Comparison of ENCODE assay signal across 1 cellular context in genomic region chr9:72362680-72363139, GRCh38.
A peak's percentile ranks its signal among the peaks of the same experiment; 100 is the strongest.
TF ChIP-seq lines count a peak whose summit lies in the region.

No MANE protein-coding gene starts in this region.

TF ChIP-seq in GM12878, 131 proteins besides CTCF, POLR2A, EP300 and RAD21 (continued from another document and continues in another):
- no peak for TF ChIP-seq REST (IDR thresholded peaks at IDR 0.05; ENCODE audit: low read depth, low read length)
- no peak for TF ChIP-seq CREB1 (IDR thresholded peaks at IDR 0.05; ENCODE audit: low read depth)
- TF ChIP-seq DPF2 (IDR thresholded peaks at IDR 0.05): no peak
- TF ChIP-seq SUPT20H (IDR thresholded peaks at IDR 0.05; ENCODE audit: borderline replicate concordance, control insufficient read depth, low read depth, low read length): no peak
- no peak for TF ChIP-seq RB1 (IDR thresholded peaks at IDR 0.05; ENCODE audit: borderline replicate concordance)
- TF ChIP-seq EGR1 (IDR thresholded peaks at IDR 0.05; ENCODE audit: borderline replicate concordance in 1 of 2, low read depth in 2 of 2, low read length in 2 of 2): no peak
- TF ChIP-seq HCFC1 (IDR thresholded peaks at IDR 0.05; ENCODE audit: low read length): no peak
- no peak for TF ChIP-seq ETV6 (conservative IDR thresholded peaks at IDR 0.05 in 1 of 2, IDR thresholded peaks at IDR 0.05 in 1 of 2; ENCODE audit: borderline replicate concordance in 1 of 2, low read depth in 1 of 2)
- TF ChIP-seq SIX5 (IDR thresholded peaks at IDR 0.05; ENCODE audit: low read depth, low read length, severe bottlenecking): no peak
- no peak for TF ChIP-seq PML (IDR thresholded peaks at IDR 0.05; ENCODE audit: low read length)
- TF ChIP-seq POLR2AphosphoS2 (IDR thresholded peaks at IDR 0.05; ENCODE audit: low read depth, low read length): no peak; the same call in 1 of the 2 replicates
- TF ChIP-seq SMC3 (IDR thresholded peaks at IDR 0.05; ENCODE audit: borderline replicate concordance, low read length): no peak
- TF ChIP-seq ZNF274 (IDR thresholded peaks at IDR 0.05; ENCODE audit: insufficient read depth, insufficient read length): no peak
- TF ChIP-seq BCLAF1 (IDR thresholded peaks at IDR 0.05): no peak
- TF ChIP-seq NR2C1 (IDR thresholded peaks at IDR 0.05): no peak
- TF ChIP-seq RBBP5 (conservative IDR thresholded peaks at IDR 0.05): no peak
- TF ChIP-seq IRF4 (IDR thresholded peaks at IDR 0.05; ENCODE audit: low read depth, low read length): no peak
- no peak; the same call in 1 of the 2 replicates for TF ChIP-seq RUNX3 (IDR thresholded peaks at IDR 0.05; ENCODE audit: low read length)
- no peak for TF ChIP-seq BMI1 (IDR thresholded peaks at IDR 0.05; ENCODE audit: borderline replicate concordance)
- no peak for TF ChIP-seq CBX5 (IDR thresholded peaks at IDR 0.05; ENCODE audit: low read depth)
- no peak; the same call in 1 of the 2 replicates for TF ChIP-seq ZNF687 (IDR thresholded peaks at IDR 0.05)
- TF ChIP-seq NFYA (IDR thresholded peaks at IDR 0.05; ENCODE audit: borderline replicate concordance, low read depth, low read length): no peak
- TF ChIP-seq SRF (IDR thresholded peaks at IDR 0.05; ENCODE audit: low read depth in 2 of 2, low read length in 2 of 2): no peak
- no peak for TF ChIP-seq CHD4 (IDR thresholded peaks at IDR 0.05)
- peak; percentile 33 for TF ChIP-seq USF1 (IDR thresholded peaks at IDR 0.05; ENCODE audit: borderline replicate concordance, extremely low read length, insufficient read depth, low read depth, low read length)
- no peak for TF ChIP-seq ZSCAN29 (IDR thresholded peaks at IDR 0.05)
- no peak for TF ChIP-seq CBFB (IDR thresholded peaks at IDR 0.05; ENCODE audit: low read depth)
- TF ChIP-seq TCF12 (IDR thresholded peaks at IDR 0.05; ENCODE audit: low read depth, low read length): no peak
- TF ChIP-seq TBL1XR1 (IDR thresholded peaks at IDR 0.05; ENCODE audit: low read depth, low read length): no peak
- TF ChIP-seq FOXK2 (IDR thresholded peaks at IDR 0.05): no peak
- TF ChIP-seq NKRF (conservative IDR thresholded peaks at IDR 0.05): peak; percentile 66
- TF ChIP-seq STAT1 (conservative IDR thresholded peaks at IDR 0.05): no peak
- TF ChIP-seq CEBPB (IDR thresholded peaks at IDR 0.05; ENCODE audit: borderline replicate concordance in 1 of 2, low read depth in 2 of 2, low read length in 2 of 2): no peak
- no peak for TF ChIP-seq KAT2A (conservative IDR thresholded peaks at IDR 0.05; ENCODE audit: control insufficient read depth, low read depth, low read length)
- no peak for TF ChIP-seq ZBTB11 (CRISPR knock-in tag; IDR thresholded peaks at IDR 0.05)
- no peak for TF ChIP-seq ESRRA (IDR thresholded peaks at IDR 0.05; ENCODE audit: low read length)
- TF ChIP-seq STAT3 (IDR thresholded peaks at IDR 0.05; ENCODE audit: low read depth, low read length): no peak
- peak; percentile 96 for TF ChIP-seq RAD51 (IDR thresholded peaks at IDR 0.05)
- TF ChIP-seq CHD2 (IDR thresholded peaks at IDR 0.05; ENCODE audit: borderline replicate concordance, low read depth, low read length): no peak
- 0 out of 2 replicates have a peak, but pooled peaks have one; percentile 25 for TF ChIP-seq RFX5 (IDR thresholded peaks at IDR 0.05; ENCODE audit: low read depth, low read length)
- TF ChIP-seq YBX1 (IDR thresholded peaks at IDR 0.05): no peak
- no peak for TF ChIP-seq NFXL1 (IDR thresholded peaks at IDR 0.05; ENCODE audit: borderline replicate concordance)
- no peak for TF ChIP-seq E2F8 (IDR thresholded peaks at IDR 0.05; ENCODE audit: low read depth, partially characterized antibody)
